8 cellular contexts compared by ENCODE assay signal in genomic region chr9:87792831-87793288, GRCh38.
DNase-seq lines count a peak whose midpoint lies in the region; ATAC-seq and TF ChIP-seq lines count a peak whose summit lies in the region.

No MANE protein-coding gene starts in this region.

- no peaks in the 10 kb centered on the region for H3K9me3 Mint-ChIP-seq in CD4-positive, alpha-beta T cell

- H3K36me3 ChIP-seq in sigmoid colon = no peaks in the 10 kb centered on the region

- no peak overlapping the region for H3K4me3 Mint-ChIP-seq in CD4-positive, alpha-beta T cell

- no peaks in the 10 kb centered on the region for H3K27me3 Mint-ChIP-seq in CD4-positive, alpha-beta T cell

- peak in 2 of 10 experiments; percentile 4 to 11 for DNase-seq in CD4-positive, alpha-beta T cell
- DNase-seq in HS-27A (ENCODE audit: low read depth) = peak; percentile 80
- DNase-seq in activated CD4-positive, alpha-beta T cell treated with anti-CD3 and anti-CD28 coated beads for 4 hours = peak; percentile 19 to 39
- peak; percentile 82 for DNase-seq in fibroblast of pulmonary artery (ENCODE audit: low read depth)
- DNase-seq in sigmoid colon = peak; percentile 90

- no peak overlapping the region for H3K27ac Mint-ChIP-seq in CD4-positive, alpha-beta T cell

- H3K4me1 Mint-ChIP-seq in CD4-positive, alpha-beta T cell (ENCODE audit: low read depth) = peaks cover 22% of the 10 kb centered on the region

- no peaks in the 10 kb centered on the region for H3K4me1 ChIP-seq in sigmoid colon

- 55 to 63% methylated on average over 6 of the region's 6 CpGs for WGBS in sigmoid colon, 2 donors

- POLR2A ChIA-PET in CD4-positive, alpha-beta T cell (lab: Charles Lee) = interaction anchor here (0.8 kb wide), 1 partner anchor 113 kb away, joined by 3 read pairs; no protein-coding TSS in a partner anchor

- intact Hi-C loops in CD4-positive, alpha-beta T cell (cut with DNase I, micrococcal nuclease) = no loop called here
- intact Hi-C loops in sigmoid colon (cut with DNase I) = no loop called here

- CTCF ChIA-PET in CD4-positive, alpha-beta T cell (lab: Charles Lee) = no interaction called here

- ATAC-seq in CD4-positive, alpha-beta T cell (ENCODE audit: poor library complexity) = peak; percentile 54
- peak; percentile 89 for ATAC-seq in GM21367 (IDR thresholded peaks at IDR 0.05; ENCODE audit: unreplicated experiment)
- ATAC-seq in GM21423 (IDR thresholded peaks at IDR 0.05; ENCODE audit: unreplicated experiment) = no peak
- no peak for ATAC-seq in GM21737 (IDR thresholded peaks at IDR 0.05; ENCODE audit: unreplicated experiment)

- no peak overlapping the region for H3K27ac ChIP-seq in CD4-positive, alpha-beta T cell (ENCODE audit: low read depth, low read length)
- peak overlapping the region; percentile 46 to 77 (median 58) for H3K27ac ChIP-seq in sigmoid colon

- peak in 1 of 4 donors; percentile 61 for TF ChIP-seq EP300 in sigmoid colon (IDR thresholded peaks at IDR 0.05)

- H3K9me3 ChIP-seq in CD4-positive, alpha-beta T cell (ENCODE audit: control insufficient read depth, low read length) = no peaks in the 10 kb centered on the region
- no peaks in the 10 kb centered on the region for H3K9me3 ChIP-seq in sigmoid colon

- H3K36me3 Mint-ChIP-seq in CD4-positive, alpha-beta T cell (ENCODE audit: low read depth) = no peaks in the 10 kb centered on the region

- H3K4me3 ChIP-seq in fibroblast of pulmonary artery (replicated peaks; ENCODE audit: low read depth, low read length) (no peak overlapping the region), sigmoid colon (no peak overlapping the region)

- no peaks in the 10 kb centered on the region for H3K27me3 ChIP-seq in CD4-positive, alpha-beta T cell (ENCODE audit: control insufficient read depth, insufficient read depth, low read length)
- no peaks in the 10 kb centered on the region for H3K27me3 ChIP-seq in sigmoid colon

- TF ChIP-seq CTCF in CD4-positive, alpha-beta T cell (IDR thresholded peaks at IDR 0.05) = no peak
- peak; percentile 30 for TF ChIP-seq CTCF in fibroblast of pulmonary artery (IDR thresholded peaks at IDR 0.05; ENCODE audit: low read length, missing control alignments)
- TF ChIP-seq CTCF in sigmoid colon (IDR thresholded peaks at IDR 0.05) = no peak

- TF ChIP-seq POLR2A in sigmoid colon (IDR thresholded peaks at IDR 0.05) = no peak

Comparison
In these comparisons a context has a peak if more than half of its experiments do, and no peak if none do; other contexts are left out.
1. ATAC-seq: peak in CD4-positive, alpha-beta T cell (single experiment) and GM21367 (single experiment); none in GM21423 (single experiment) and GM21737 (single experiment).